ENCODE assay signal across 26 cellular contexts in the genomic region with DNA sequence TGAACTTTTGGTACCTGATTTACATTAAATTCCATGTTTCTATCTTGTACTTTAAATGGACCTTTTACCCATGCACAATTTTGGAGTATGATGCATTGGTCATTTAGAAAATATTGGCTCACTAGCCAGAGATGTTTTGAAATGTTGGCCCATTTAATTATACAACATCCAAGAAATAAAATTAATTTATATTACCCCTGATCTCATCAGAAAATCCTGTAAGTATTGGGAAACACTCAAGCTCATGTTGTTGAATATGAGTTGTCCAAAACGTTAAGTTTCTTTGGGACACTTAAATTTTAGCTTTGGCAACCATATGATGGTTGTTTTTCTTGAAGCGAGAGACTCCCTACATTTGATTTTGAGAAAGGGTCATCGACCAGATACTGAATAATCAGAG.
"Had no signal": no experiment of that assay in that cellular context is flagged by ENCODE, and none has a peak within 500 bp of the region (broad histone marks: within the 10 kb centered on the region; RNA-seq: fewer than 3 reads in every experiment).

No MANE protein-coding gene starts in this region.

- H3K4me1 ChIP-seq: suprapubic skin, testis, thyroid gland, tibial artery, tibial nerve, transverse colon, upper lobe of left lung, upper lobe of right lung, uterus, vagina had no signal

- ATAC-seq: stimulated activated effector memory CD8-positive, alpha-beta T cell treated with anti-CD3 and anti-CD28 coated beads, Interleukin-12 subunit alpha, Interleukin-12 subunit beta, amount 100 ng/mL, for 72 hours; stimulated activated memory B cell treated with anti-CD40 and anti-IgM and Interleukin-4, amounts not matched to agents 10 μg/mL and 1 μg/mL and 100 μg/mL, for 72 hours; stimulated activated naive B cell treated with anti-CD40 and anti-IgM and Interleukin-4, amounts not matched to agents 10 μg/mL and 1 μg/mL and 100 μg/mL, for 72 hours; stimulated activated naive CD8-positive, alpha-beta T cell treated with anti-CD3 and anti-CD28 coated beads, Interleukin-15, amount 100 ng/mL, for 72 hours; stimulated activated naive CD8-positive, alpha-beta T cell treated with anti-CD3 and anti-CD28 coated beads, Interleukin-15, Interleukin-2, amounts not matched to agents 100 U/mL and 50 U/mL, for 24 hours; upper lobe of right lung had no signal

- H3K9me3 ChIP-seq: stomach, suprapubic skin, testis, thoracic aorta, thyroid gland, tibial artery, tibial nerve, transverse colon, upper lobe of left lung, upper lobe of right lung, uterus, vagina had no signal

- H3K27me3 ChIP-seq: stomach, suprapubic skin, testis, thyroid gland, tibial artery, tibial nerve, transverse colon, upper lobe of left lung, upper lobe of right lung, uterus, vagina had no signal

- H3K27ac ChIP-seq: stomach, suprapubic skin, testis, thoracic aorta, thyroid gland, tibial artery, tibial nerve, transverse colon, upper lobe of left lung, upper lobe of right lung, vagina had no signal

- H3K36me3 ChIP-seq: stomach, suprapubic skin, thoracic aorta, thyroid gland, tibial artery, tibial nerve, transverse colon, upper lobe of left lung, upper lobe of right lung, uterus, vagina had no signal

- H3K4me3 ChIP-seq: stomach, suprapubic skin, testis, thoracic aorta, thyroid gland, tibial artery, tibial nerve, transverse colon, upper lobe of left lung, upper lobe of right lung, uterus, vagina had no signal

- DNase-seq: stimulated activated CD4-positive, alpha-beta T cell treated with anti-CD3 and anti-CD28 coated beads, Interleukin-2, amount 100 ng/mL, for 48 hours; stimulated activated CD4-positive, alpha-beta T cell treated with anti-CD3 and anti-CD28 coated beads, Interleukin-4, amount 100 ng/mL, for 1 hour; stimulated activated CD4-positive, alpha-beta T cell treated with anti-CD3 and anti-CD28 coated beads, Interleukin-4, amount 100 ng/mL, for 24 hours; stimulated activated CD4-positive, alpha-beta T cell treated with anti-CD3 and anti-CD28 coated beads, Interleukin-4, amount 100 ng/mL, for 4 hours; stimulated activated CD8-positive, alpha-beta memory T cell treated with anti-CD3 and anti-CD28 coated beads, Interleukin-4, amount 100 ng/mL, for 48 hours; stimulated activated naive B cell treated with anti-CD40 and anti-IgM and Interleukin-4, amounts not matched to agents 10 μg/mL and 1 μg/mL and 100 μg/mL, for 72 hours; stimulated activated naive CD4-positive, alpha-beta T cell; stimulated activated naive CD4-positive, alpha-beta T cell treated with Interleukin-2 at 50 U/mL for 16 hours; stimulated activated naive CD8-positive, alpha-beta T cell treated with anti-CD3 and anti-CD28 coated beads, Interleukin-15, amount 100 ng/mL, for 72 hours; stimulated activated naive CD8-positive, alpha-beta T cell treated with anti-CD3 and anti-CD28 coated beads, Interleukin-15, Interleukin-2, amounts not matched to agents 100 U/mL and 50 U/mL, for 24 hours; stomach; substantia nigra; testis; thyroid gland; transverse colon; trophoblast cell; upper lobe of left lung; upper lobe of right lung had no signal
